10 cellular contexts compared by ENCODE assay signal in genomic region chr4:154779362-154779947, GRCh38. TPM values are rescaled to one million over a fixed set of nuclear protein-coding genes. Genes with fewer than 3 reads are reported as not detected.
DNase-seq lines count a peak whose midpoint lies in the region; ATAC-seq and TF ChIP-seq lines count a peak whose summit lies in the region.
"Had no signal": no experiment of that assay in that cellular context is flagged by ENCODE, and none has a peak within 500 bp of the region (broad histone marks: within the 10 kb centered on the region; RNA-seq: fewer than 3 reads in every experiment).

No MANE protein-coding gene starts in this region.

- no peaks in the 10 kb centered on the region for H3K9me3 ChIP-seq in cardiac muscle cell (ENCODE audit: low read depth)
- no peaks in the 10 kb centered on the region for H3K9me3 ChIP-seq in upper lobe of right lung

- no peak overlapping the region for H3K4me3 ChIP-seq in cardiac muscle cell
- H3K4me3 ChIP-seq in upper lobe of right lung, result no peak overlapping the region

- intact Hi-C loops in Right ventricle myocardium inferior (cut with DNase I) (loop anchor here (2.0 kb wide), 1 partner anchor 227 kb away; no protein-coding TSS in a partner anchor), upper lobe of right lung (cut with DNase I) (no loop called here)

- H3K27ac Mint-ChIP-seq in glutamatergic neuron (ENCODE audit: unreplicated experiment), result no peak overlapping the region

- ATAC-seq in Right ventricle myocardium inferior (no peak), upper lobe of right lung (peak; percentile 55), GM19397 (IDR thresholded peaks at IDR 0.05; ENCODE audit: unreplicated experiment) (no peak), GM21717 (IDR thresholded peaks at IDR 0.05; ENCODE audit: unreplicated experiment) (no peak)

- peak; percentile 52 to 57 for DNase-seq in cardiac muscle cell (ENCODE audit: low read depth in 1 of 2, low spot score in 1 of 2)
- DNase-seq in Right ventricle myocardium inferior (ENCODE audit: missing footprints), result no peak
- peak; percentile 9 for DNase-seq in SW480 (ENCODE audit: low spot score)
- no peak for DNase-seq in glutamatergic neuron
- no peak for DNase-seq in upper lobe of right lung
- no peak for DNase-seq in NCI-H2196 (lab: John Stamatoyannopoulos, UW; ENCODE audit: unreplicated experiment)

- TF ChIP-seq CTCF in cardiac muscle cell (IDR thresholded peaks at IDR 0.05; ENCODE audit: low read depth, low read length), result peak; percentile 69
- peak; percentile 52 for TF ChIP-seq CTCF in glutamatergic neuron (IDR thresholded peaks at IDR 0.05; ENCODE audit: partially characterized antibody, unreplicated experiment)
- peak; percentile 53 for TF ChIP-seq CTCF in upper lobe of right lung (IDR thresholded peaks at IDR 0.05)

- no peaks in the 10 kb centered on the region for H3K27me3 ChIP-seq in cardiac muscle cell
- peaks cover 12% of the 10 kb centered on the region for H3K27me3 ChIP-seq in upper lobe of right lung

- H3K4me3 Mint-ChIP-seq in glutamatergic neuron (ENCODE audit: unreplicated experiment), result no peak overlapping the region

- no peaks in the 10 kb centered on the region for H3K36me3 ChIP-seq in cardiac muscle cell
- no peaks in the 10 kb centered on the region for H3K36me3 ChIP-seq in upper lobe of right lung

- peaks cover 2% of the 10 kb centered on the region for H3K9me3 Mint-ChIP-seq in glutamatergic neuron (ENCODE audit: unreplicated experiment)

- peaks cover 5% of the 10 kb centered on the region for H3K4me1 ChIP-seq in cardiac muscle cell (ENCODE audit: low read depth)
- no peaks in the 10 kb centered on the region for H3K4me1 ChIP-seq in upper lobe of right lung

- H3K36me3 Mint-ChIP-seq in glutamatergic neuron (ENCODE audit: unreplicated experiment), result no peaks in the 10 kb centered on the region

- H3K4me1 Mint-ChIP-seq in glutamatergic neuron (ENCODE audit: low read depth, unreplicated experiment), result no peaks in the 10 kb centered on the region

- peaks cover 1% of the 10 kb centered on the region for H3K27me3 Mint-ChIP-seq in glutamatergic neuron (ENCODE audit: unreplicated experiment)

- H3K27ac ChIP-seq in cardiac muscle cell (no peak overlapping the region), upper lobe of right lung (no peak overlapping the region)

RNA-seq across cellular contexts. Expression of gene RBM46, which starts 1.6 kb away (rescaled TPM):
- 0.11 and 0.33 TPM in 2 replicates for total RNA-seq in cardiac muscle cell
- 0.24 and 0.75 TPM in 2 replicates for polyA plus RNA-seq in cardiac muscle cell
- not detected for total RNA-seq in Right ventricle myocardium inferior
- total RNA-seq in glutamatergic neuron (ENCODE audit: unreplicated experiment), result 7.9 TPM
- total RNA-seq in upper lobe of right lung, result not detected
- total RNA-seq: mononuclear cell; T-helper 1 cell treated with Interleukin-12 subunit alpha and Interleukin-12 subunit beta and Interleukin-4 antibody, amounts not matched to agents 30 ng/mL and 1 ng/mL, for 36 hours had no signal

RNA-seq across cellular contexts. Expression of gene LRAT, which starts 35.7 kb away (rescaled TPM):
- total RNA-seq in cardiac muscle cell (2.5 and 5.8 TPM in 2 replicates), Right ventricle myocardium inferior (not detected), glutamatergic neuron (ENCODE audit: unreplicated experiment) (0.20 TPM), upper lobe of right lung (1.1 TPM)
- 7.6 and 12.6 TPM in 2 replicates for polyA plus RNA-seq in cardiac muscle cell
- total RNA-seq: mononuclear cell; T-helper 1 cell treated with Interleukin-12 subunit alpha and Interleukin-12 subunit beta and Interleukin-4 antibody, amounts not matched to agents 30 ng/mL and 1 ng/mL, for 36 hours had no signal

Comparison
In these comparisons a context has a peak if more than half of its experiments do, and no peak if none do; other contexts are left out.
1. DNase-seq: peak in cardiac muscle cell (2 of 2) and SW480 (single experiment); none in Right ventricle myocardium inferior (single experiment), glutamatergic neuron (single experiment), upper lobe of right lung (single experiment) and NCI-H2196 (single experiment).
2. Peak in every context shown above with its lines, with median percentiles within 50 percentile points of each other: CTCF ChIP-seq.